1 cellular context compared by ENCODE assay signal in genomic region chr2:96091711-96092579, GRCh38.
TF ChIP-seq lines count a peak whose summit lies in the region.

No MANE protein-coding gene starts in this region.

TF ChIP-seq in GM23338, 12 proteins besides CTCF, POLR2A, EP300 and RAD21:
- TF ChIP-seq ETS1 (IDR thresholded peaks at IDR 0.05) (no peak), EZH2phosphoT487 (IDR thresholded peaks at IDR 0.05; ENCODE audit: unreplicated experiment) (no peak), NANOG (IDR thresholded peaks at IDR 0.05; ENCODE audit: borderline replicate concordance) (no peak), STAT1 (IDR thresholded peaks at IDR 0.05; ENCODE audit: unreplicated experiment) (no peak), CREB1 (CRISPR knock-in tag; IDR thresholded peaks at IDR 0.05; ENCODE audit: low read depth) (no peak)
